Comparison of ENCODE assay signal across 8 cellular contexts in genomic region chr10:72692897-72693598, GRCh38. TPM values are rescaled to one million over a fixed set of nuclear protein-coding genes. Genes with fewer than 3 reads are reported as not detected.
DNase-seq lines count a peak whose midpoint lies in the region; ATAC-seq, FAIRE-seq and TF ChIP-seq lines count a peak whose summit lies in the region.

No MANE protein-coding gene starts in this region.

- DNase-seq in activated CD4-positive, alpha-beta T cell treated with anti-CD3 and anti-CD28 coated beads for 36 hours = no peak
- DNase-seq in activated CD4-positive, alpha-beta T cell treated with anti-CD3 and anti-CD28 coated beads, Interleukin-2, amount 50 U/mL, for 48 hours = no peak
- DNase-seq in Kasumi-1 (lab: John Stamatoyannopoulos, UW) = peak; percentile 17 to 25
- peak; percentile 15 for DNase-seq in astrocyte (ENCODE audit: low read depth)
- DNase-seq in left kidney (ENCODE audit: low read depth, low spot score) = peak; percentile 55
- DNase-seq in testis = peak; percentile 19
- no peak for DNase-seq in SKM-1 (lab: John Stamatoyannopoulos, UW; ENCODE audit: unreplicated experiment)

- H3K27me3 Mint-ChIP-seq in activated CD4-positive, alpha-beta T cell treated with anti-CD3 and anti-CD28 coated beads for 36 hours = no peaks in the 10 kb centered on the region
- no peaks in the 10 kb centered on the region for H3K27me3 Mint-ChIP-seq in astrocyte (ENCODE audit: low read depth, unreplicated experiment)

- POLR2A ChIA-PET in activated CD4-positive, alpha-beta T cell treated with anti-CD3 and anti-CD28 coated beads for 36 hours (lab: Charles Lee) = interaction anchor here (0.5 to 1.0 kb wide), 3 partner anchors 403 to 604 kb away, joined by 3 to 4 read pairs (median 4); partner anchors contain the start of gene ANAPC16

- no peak for TF ChIP-seq POLR2A in testis (IDR thresholded peaks at IDR 0.05)
- no peak for TF ChIP-seq POLR2A in GM18505 (IDR thresholded peaks at IDR 0.05; ENCODE audit: borderline replicate concordance, extremely low read depth, insufficient read depth, insufficient read length)

- H2AFZ ChIP-seq in astrocyte (ENCODE audit: low read depth, low read length) = peak overlapping the region; percentile 14

- ATAC-seq in activated CD4-positive, alpha-beta T cell treated with anti-CD3 and anti-CD28 coated beads for 36 hours = no peak
- ATAC-seq in GM18505 (IDR thresholded peaks at IDR 0.05; ENCODE audit: unreplicated experiment) = no peak

- no peaks in the 10 kb centered on the region for H3K27me3 ChIP-seq in astrocyte (ENCODE audit: insufficient read depth, low read length)
- H3K27me3 ChIP-seq in testis = no peaks in the 10 kb centered on the region

- TF ChIP-seq CTCF in astrocyte (IDR thresholded peaks at IDR 0.05; ENCODE audit: insufficient read depth, low read depth, low read length) = no peak
- no peak for TF ChIP-seq CTCF in testis (IDR thresholded peaks at IDR 0.05)

- H3K4me1 ChIP-seq in astrocyte (ENCODE audit: insufficient read depth, low read length) (peaks cover 27% of the 10 kb centered on the region), testis (peaks cover 2% of the 10 kb centered on the region)

- no peaks in the 10 kb centered on the region for H3K9me3 ChIP-seq in astrocyte (ENCODE audit: insufficient read depth, low read depth, low read length)
- H3K9me3 ChIP-seq in testis = no peaks in the 10 kb centered on the region

- peak overlapping the region; percentile 99 for H3K4me2 ChIP-seq in astrocyte (ENCODE audit: low read length)

- H3K4me3 ChIP-seq in astrocyte (ENCODE audit: insufficient read depth, low read depth, low read length) = peak overlapping the region; percentile 84
- H3K4me3 ChIP-seq in testis = peak overlapping the region; percentile 82 to 94

- CTCF ChIA-PET in activated CD4-positive, alpha-beta T cell treated with anti-CD3 and anti-CD28 coated beads for 36 hours (lab: Charles Lee) = interaction anchor here (0.6 to 1.4 kb wide), 6 partner anchors 16 to 368 kb away, joined by 3 to 5 read pairs (median 3); no protein-coding TSS in a partner anchor

- no peaks in the 10 kb centered on the region for H3K9me3 Mint-ChIP-seq in activated CD4-positive, alpha-beta T cell treated with anti-CD3 and anti-CD28 coated beads for 36 hours (ENCODE audit: low read depth)
- H3K9me3 Mint-ChIP-seq in astrocyte (ENCODE audit: unreplicated experiment) = no peaks in the 10 kb centered on the region

- H3K27ac ChIP-seq in astrocyte (ENCODE audit: low read depth, low read length) (peak overlapping the region; percentile 54), testis (peak overlapping the region; percentile 84 to 90)

- peaks cover 54% of the 10 kb centered on the region for H3K79me2 ChIP-seq in astrocyte (ENCODE audit: insufficient read depth, low read length)

- H4K20me1 ChIP-seq in astrocyte (ENCODE audit: insufficient read depth, low read length) = peaks cover 41% of the 10 kb centered on the region

- peaks cover 40% of the 10 kb centered on the region for H3K4me1 Mint-ChIP-seq in activated CD4-positive, alpha-beta T cell treated with anti-CD3 and anti-CD28 coated beads for 36 hours
- H3K4me1 Mint-ChIP-seq in astrocyte (ENCODE audit: low read depth, unreplicated experiment) = peaks cover 17% of the 10 kb centered on the region

- WGBS in testis, 2 donors = 4% methylated on average over 11 of the region's 11 CpGs

- peak overlapping the region; percentile 12 for H3K27ac Mint-ChIP-seq in activated CD4-positive, alpha-beta T cell treated with anti-CD3 and anti-CD28 coated beads for 36 hours
- peak overlapping the region; percentile 36 for H3K27ac Mint-ChIP-seq in astrocyte (ENCODE audit: unreplicated experiment)

- H3K36me3 ChIP-seq in astrocyte (ENCODE audit: insufficient read depth, low read length) = no peaks in the 10 kb centered on the region
- no peaks in the 10 kb centered on the region for H3K36me3 ChIP-seq in testis (ENCODE audit: low read depth, missing control alignments)

- intact Hi-C loops in activated CD4-positive, alpha-beta T cell treated with anti-CD3 and anti-CD28 coated beads for 36 hours (cut with DNase I, micrococcal nuclease) = loop anchor here (1.0 to 10.0 kb wide), 15 partner anchors 66 to 804 kb away; partner anchors contain the start of genes MICU1 (in 2 of the 2), ANAPC16 (in 1 of the 2), ASCC1 (in 1 of the 2) and DNAJB12 (in 1 of the 2)
- intact Hi-C loops in testis (cut with DNase I; ENCODE audit: low total_unique reads) = loop anchor here (10.0 kb wide), 1 partner anchor 142 kb away; no protein-coding TSS in a partner anchor

- no peaks in the 10 kb centered on the region for H3K36me3 Mint-ChIP-seq in activated CD4-positive, alpha-beta T cell treated with anti-CD3 and anti-CD28 coated beads for 36 hours (ENCODE audit: low read depth)
- H3K36me3 Mint-ChIP-seq in astrocyte (ENCODE audit: low read depth, unreplicated experiment) = no peaks in the 10 kb centered on the region

- peak overlapping the region; percentile 77 for H3K4me3 Mint-ChIP-seq in activated CD4-positive, alpha-beta T cell treated with anti-CD3 and anti-CD28 coated beads for 36 hours
- peak overlapping the region; percentile 94 for H3K4me3 Mint-ChIP-seq in astrocyte (ENCODE audit: unreplicated experiment)

- FAIRE-seq in astrocyte (lab: Jason Lieb, UNC) = peak; percentile 56

- H3K9ac ChIP-seq in astrocyte (ENCODE audit: low read length) = peak overlapping the region; percentile 90

RNA-seq across cellular contexts. Expression of gene MCU, which starts 1.1 kb away (rescaled TPM):
- 10 to 100 TPM; 15.1 to 16.0 TPM for total RNA-seq in activated CD4-positive, alpha-beta T cell treated with anti-CD3 and anti-CD28 coated beads for 36 hours
- total RNA-seq in astrocyte (29.3 and 31.8 TPM in 2 replicates), testis (10 to 100 TPM; 16.9 to 20.0 TPM)
- 15.0 TPM for polyA plus RNA-seq in testis (ENCODE audit: insufficient read depth, low read depth, low replicate concordance)

Comparison
In these comparisons a context has a peak if more than half of its experiments do, and no peak if none do; other contexts are left out.
1. DNase-seq: peak in Kasumi-1 (2 of 2), astrocyte (single experiment), left kidney (single experiment) and testis (single experiment); none in activated CD4-positive, alpha-beta T cell treated with anti-CD3 and anti-CD28 coated beads for 36 hours (single experiment), activated CD4-positive, alpha-beta T cell treated with anti-CD3 and anti-CD28 coated beads, Interleukin-2, amount 50 U/mL, for 48 hours (0 of 2) and SKM-1 (single experiment).